8 cellular contexts compared by ENCODE assay signal in the genomic region with DNA sequence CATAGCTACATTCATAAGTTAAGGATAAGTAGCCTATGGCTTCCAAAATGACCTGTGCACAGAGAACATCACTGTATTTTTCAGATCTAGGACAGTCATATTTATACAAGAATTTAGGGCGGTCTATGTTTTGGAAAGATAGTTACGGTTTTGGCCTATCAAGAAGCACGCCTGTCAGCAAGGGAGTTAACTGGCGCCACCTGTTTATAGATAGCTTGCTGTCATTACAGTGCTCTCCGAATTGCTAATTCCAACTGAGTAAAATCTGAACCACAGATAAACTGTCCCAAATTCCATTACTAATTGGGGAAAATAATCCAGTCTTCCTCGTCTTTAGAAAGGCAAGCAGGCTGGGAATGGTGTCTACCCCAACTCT. TPM values are rescaled to one million over a fixed set of nuclear protein-coding genes. Genes with fewer than 3 reads are reported as not detected.
DNase-seq lines count a peak whose midpoint lies in the region; ATAC-seq and TF ChIP-seq lines count a peak whose summit lies in the region.

No MANE protein-coding gene starts in this region.

- H3K4me3 Mint-ChIP-seq in CD4-positive, CD25-positive, alpha-beta regulatory T cell, result peak overlapping the region; percentile 93 to 100 (median 96)
- peak overlapping the region; percentile 94 for H3K4me3 Mint-ChIP-seq in activated B cell treated with CpG ODN at 0.5 μM for 24 hours

- peak overlapping the region; percentile 96 to 98 (median 98) for H3K27ac Mint-ChIP-seq in CD4-positive, CD25-positive, alpha-beta regulatory T cell
- peak overlapping the region; percentile 96 for H3K27ac Mint-ChIP-seq in activated B cell treated with CpG ODN at 0.5 μM for 24 hours

- H3K36me3 Mint-ChIP-seq in CD4-positive, CD25-positive, alpha-beta regulatory T cell, result no peaks in the 10 kb centered on the region
- H3K36me3 Mint-ChIP-seq in activated B cell treated with CpG ODN at 0.5 μM for 24 hours (ENCODE audit: low read depth), result peaks cover 18% of the 10 kb centered on the region

- no peaks in the 10 kb centered on the region for H3K36me3 ChIP-seq in CD4-positive, CD25-positive, alpha-beta regulatory T cell (ENCODE audit: control insufficient read depth, insufficient read depth, low read length)
- no peaks in the 10 kb centered on the region for H3K36me3 ChIP-seq in heart right ventricle

- peak in 2 of 3 donors; percentile 13 to 41 for DNase-seq in CD4-positive, CD25-positive, alpha-beta regulatory T cell
- DNase-seq in activated B cell treated with CpG ODN at 0.5 μM for 24 hours, result no peak
- DNase-seq in heart right ventricle, result no peak
- no peak for DNase-seq in skeletal muscle cell (ENCODE audit: low read depth)
- no peak for DNase-seq in ureter (ENCODE audit: low spot score)
- no peak for DNase-seq in COR-L47 (lab: John Stamatoyannopoulos, UW)

- ATAC-seq in CD4-positive, CD25-positive, alpha-beta regulatory T cell (ENCODE audit: low read depth in 2 of 2), result no peak
- ATAC-seq in GM19351 (IDR thresholded peaks at IDR 0.05; ENCODE audit: unreplicated experiment) (peak; percentile 47), HG03432 (IDR thresholded peaks at IDR 0.05; ENCODE audit: unreplicated experiment) (peak; percentile 39), activated B cell treated with CpG ODN at 0.5 μM for 24 hours (ENCODE audit: low read depth) (no peak), heart right ventricle (peak in 5 of 8 donors; percentile 27 to 68 (median 46))

- H3K9me3 Mint-ChIP-seq in CD4-positive, CD25-positive, alpha-beta regulatory T cell, result no peaks in the 10 kb centered on the region
- no peaks in the 10 kb centered on the region for H3K9me3 Mint-ChIP-seq in activated B cell treated with CpG ODN at 0.5 μM for 24 hours

- TF ChIP-seq CTCF in activated B cell treated with CpG ODN at 0.5 μM for 24 hours (IDR thresholded peaks at IDR 0.05), result no peak
- no peak for TF ChIP-seq CTCF in heart right ventricle (IDR thresholded peaks at IDR 0.05)

- intact Hi-C loops in activated B cell treated with CpG ODN at 0.5 μM for 24 hours (cut with micrococcal nuclease), result loop anchor here (5.0 to 10.0 kb wide), 2 partner anchors 231 to 1272 kb away; partner anchors contain the start of genes MAGEE1 and NEXMIF
- intact Hi-C loops in heart right ventricle (cut with DNase I), result loop anchor here in 1 of 10 donors (10.0 kb wide), 2 partner anchors 51 to 119 kb away; partner anchors contain the start of gene UPRT

- peaks cover 5% of the 10 kb centered on the region for H3K4me1 ChIP-seq in CD4-positive, CD25-positive, alpha-beta regulatory T cell (ENCODE audit: control insufficient read depth, insufficient read depth, low read length, poor library complexity, severe bottlenecking)
- peaks cover 0 to 29% (median 13%) of the 10 kb centered on the region in 9 donors for H3K4me1 ChIP-seq in heart right ventricle

- no peaks in the 10 kb centered on the region for H3K27me3 ChIP-seq in CD4-positive, CD25-positive, alpha-beta regulatory T cell (ENCODE audit: control insufficient read depth, insufficient read depth, low read length)
- H3K27me3 ChIP-seq in heart right ventricle, result peaks cover 0 to 9% (median 0%) of the 10 kb centered on the region in 7 donors

- peaks cover 17 to 53% (median 33%) of the 10 kb centered on the region in 4 donors for H3K4me1 Mint-ChIP-seq in CD4-positive, CD25-positive, alpha-beta regulatory T cell
- peaks cover 43% of the 10 kb centered on the region for H3K4me1 Mint-ChIP-seq in activated B cell treated with CpG ODN at 0.5 μM for 24 hours

- peak overlapping the region; percentile 95 for H3K4me3 ChIP-seq in CD4-positive, CD25-positive, alpha-beta regulatory T cell (ENCODE audit: low read depth, low read length)
- peak overlapping the region; percentile 52 to 80 (median 65) for H3K4me3 ChIP-seq in heart right ventricle
- peak overlapping the region; percentile 70 for H3K4me3 ChIP-seq in skeletal muscle cell (ENCODE audit: low read depth, low read length)

- H3K27ac ChIP-seq in CD4-positive, CD25-positive, alpha-beta regulatory T cell (ENCODE audit: insufficient read depth, low read length, poor library complexity, severe bottlenecking), result peak overlapping the region; percentile 76
- H3K27ac ChIP-seq in heart right ventricle, result peak overlapping the region; percentile 66 to 91 (median 87)

- CTCF ChIA-PET in activated B cell treated with CpG ODN at 0.5 μM for 24 hours (lab: Charles Lee), result no interaction called here

- H3K27me3 Mint-ChIP-seq in CD4-positive, CD25-positive, alpha-beta regulatory T cell, result no peaks in the 10 kb centered on the region
- no peaks in the 10 kb centered on the region for H3K27me3 Mint-ChIP-seq in activated B cell treated with CpG ODN at 0.5 μM for 24 hours

- POLR2A ChIA-PET in activated B cell treated with CpG ODN at 0.5 μM for 24 hours (lab: Charles Lee), result interaction anchor here (1.1 kb wide), 1 partner anchor 118 kb away, joined by 3 read pairs; the partner anchor contains the start of gene UPRT

- WGBS in heart right ventricle, 2 donors, result 0 to 1% methylated on average over 6 of the region's 6 CpGs

- H3K9me3 ChIP-seq in CD4-positive, CD25-positive, alpha-beta regulatory T cell (ENCODE audit: control insufficient read depth in 2 of 2, low read length in 2 of 2), result no peaks in the 10 kb centered on the region
- no peaks in the 10 kb centered on the region for H3K9me3 ChIP-seq in heart right ventricle

RNA-seq across cellular contexts. Expression of gene ABCB7, which starts 0.6 kb away (rescaled TPM):
- 22.1 TPM for total RNA-seq in CD4-positive, CD25-positive, alpha-beta regulatory T cell
- polyA plus RNA-seq in CD4-positive, CD25-positive, alpha-beta regulatory T cell, result 10 to 100 TPM; 16.4 to 22.9 (median 18.9) TPM
- total RNA-seq in activated B cell treated with CpG ODN at 0.5 μM for 24 hours, result 41.3 and 42.2 TPM in 2 replicates
- total RNA-seq in heart right ventricle, result 10 to 100 TPM; 31.0 to 49.2 (median 39.8) TPM
- 10 to 100 TPM; 14.9 to 16.2 TPM for polyA plus RNA-seq in heart right ventricle
- total RNA-seq in ureter, result 20.7 TPM

Comparison
In these comparisons a context has a peak if more than half of its experiments do, and no peak if none do; other contexts are left out.
1. ATAC-seq: peak in GM19351 (single experiment), HG03432 (single experiment) and heart right ventricle (5 of 8); none in CD4-positive, CD25-positive, alpha-beta regulatory T cell (0 of 2) and activated B cell treated with CpG ODN at 0.5 μM for 24 hours (single experiment).
2. DNase-seq: peak in CD4-positive, CD25-positive, alpha-beta regulatory T cell (2 of 3); none in activated B cell treated with CpG ODN at 0.5 μM for 24 hours (single experiment), heart right ventricle (0 of 2), skeletal muscle cell (single experiment), ureter (single experiment) and COR-L47 (single experiment).
3. Peak in every context shown above with its lines, with median percentiles within 50 percentile points of each other: H3K4me3 ChIP-seq.